ENCODE assay signal across 27 cellular contexts in genomic region chr3:380801-381200, GRCh38.
"Had no signal": no experiment of that assay in that cellular context is flagged by ENCODE, and none has a peak within 500 bp of the region (broad histone marks: within the 10 kb centered on the region; RNA-seq: fewer than 3 reads in every experiment).

No MANE protein-coding gene starts in this region.

- H3K4me3 ChIP-seq: pancreas, prostate gland, right atrium auricular region, right lobe of liver, sigmoid colon, skin epidermis, smooth muscle cell, spleen, stomach, tibial artery, transverse colon, upper lobe of right lung, uterus had no signal

- H3K27ac ChIP-seq: neutrophil, pancreas, prostate gland, right atrium auricular region, right lobe of liver, sigmoid colon, skin epidermis, spleen, stomach, tibial artery, transverse colon, upper lobe of right lung, uterus had no signal

- DNase-seq: naive B cell; naive thymus-derived CD8-positive, alpha-beta T cell; nephron progenitor cell; nucleus accumbens; pancreas; retina; right lobe of liver; sigmoid colon; spleen; stimulated activated CD4-positive, alpha-beta T cell treated with anti-CD3 and anti-CD28 coated beads, Interleukin-12 subunit alpha, Interleukin-12 subunit beta, amount 100 ng/mL, for 4 hours; stimulated activated CD4-positive, alpha-beta T cell treated with anti-CD3 and anti-CD28 coated beads, Interleukin-1b, Interleukin-23, amount 100 ng/mL, for 48 hours; stimulated activated CD4-positive, alpha-beta T cell treated with anti-CD3 and anti-CD28 coated beads, Interleukin-4, amount 100 ng/mL, for 1 hour; stimulated activated CD4-positive, alpha-beta T cell treated with anti-CD3 and anti-CD28 coated beads, Interleukin-4, amount 100 ng/mL, for 4 hours; stimulated activated naive B cell treated with anti-CD40 and anti-IgM and Interleukin-4, amounts not matched to agents 10 μg/mL and 1 μg/mL and 100 μg/mL, for 72 hours; stimulated activated naive CD4-positive, alpha-beta T cell treated with Interleukin-2 at 50 U/mL for 16 hours; stomach; tibial artery; transverse colon; upper lobe of right lung; uterus had no signal

- ATAC-seq: naive thymus-derived CD8-positive, alpha-beta T cell; natural killer cell treated with Interleukin-12 subunit alpha and Interleukin-12 subunit beta and Interleukin-15 and Interleukin-18, amount 100 ng/mL, for 72 hours; pancreas; right lobe of liver; stimulated activated effector memory CD8-positive, alpha-beta T cell treated with anti-CD3 and anti-CD28 coated beads, Interleukin-12 subunit alpha, Interleukin-12 subunit beta, amount 100 ng/mL, for 72 hours; stimulated activated naive B cell treated with anti-CD40 and anti-IgM and Interleukin-4, amounts not matched to agents 10 μg/mL and 1 μg/mL and 100 μg/mL, for 72 hours; upper lobe of right lung had no signal

- H3K36me3 ChIP-seq: neutrophil, pancreas, prostate gland, right atrium auricular region, right lobe of liver, sigmoid colon, spleen, stomach, tibial artery, transverse colon, upper lobe of right lung, uterus had no signal

- H3K4me1 ChIP-seq: pancreas, prostate gland, right atrium auricular region, right lobe of liver, sigmoid colon, spleen, stomach, tibial artery, transverse colon, upper lobe of right lung, uterus had no signal

- H3K27me3 ChIP-seq: neutrophil, right atrium auricular region, spleen, stomach, tibial artery, upper lobe of right lung, uterus had no signal

- H3K9me3 ChIP-seq: neutrophil, pancreas, prostate gland, right atrium auricular region, right lobe of liver, sigmoid colon, spleen, stomach, tibial artery, transverse colon, upper lobe of right lung, uterus had no signal
